8 cellular contexts compared by ENCODE assay signal in genomic region chr1:35268282-35269189, GRCh38. TPM values are rescaled to one million over a fixed set of nuclear protein-coding genes. Genes with fewer than 3 reads are reported as not detected.
DNase-seq lines count a peak whose midpoint lies in the region; ATAC-seq and TF ChIP-seq lines count a peak whose summit lies in the region.

Gene ZMYM4, plus strand, starts transcription at chr1:35268709. Its CDS starts 338 bp downstream, at chr1:35269047.

- TF ChIP-seq POLR2A in HCT116 (IDR thresholded peaks at IDR 0.05; ENCODE audit: borderline replicate concordance, extremely low read depth, insufficient read depth, insufficient read length) = no peak
- peak in 1 of 2 donors; percentile 21 for TF ChIP-seq POLR2A in suprapubic skin (IDR thresholded peaks at IDR 0.05)

- H2AFZ ChIP-seq in HCT116 (ENCODE audit: low read depth, low read length, poor library complexity, severe bottlenecking) (peak within 1 kb of the TSS; percentile 6), SK-N-SH (ENCODE audit: low read depth) (peak within 1 kb of the TSS; percentile 95)

- CTCF ChIA-PET in HCT116 (lab: Charles Lee) (no interaction called here), SK-N-SH (lab: Yijun Ruan, JAX) (interaction anchor here (0.6 to 0.9 kb wide), 3 partner anchors 47 to 1576 kb away, joined by 3 to 4 read pairs (median 3); no protein-coding TSS in a partner anchor)

- TF ChIP-seq RAD21 in HCT116 (IDR thresholded peaks at IDR 0.05; ENCODE audit: low read depth) (no peak), SK-N-SH (IDR thresholded peaks at IDR 0.05; ENCODE audit: low read length) (no peak)

- POLR2A ChIA-PET in HCT116 (lab: Charles Lee) (interaction anchor here (1.2 kb wide), 1 partner anchor 11 kb away, joined by 3 read pairs; no protein-coding TSS in a partner anchor), SK-N-SH (lab: Yijun Ruan, JAX) (interaction anchor here (0.6 to 1.6 kb wide), 3 partner anchors 10 to 662 kb away, joined by 3 to 8 read pairs (median 4); partner anchors contain the start of gene SFPQ)

- H3K4me1 ChIP-seq in HCT116 (ENCODE audit: control insufficient read depth in 1 of 2, insufficient read depth in 2 of 2, low read length in 2 of 2) = peaks cover 4 to 17% of the 10 kb centered on the region in 2 experiments; a peak in 3 of 4 replicates
- peaks cover 4% of the 10 kb centered on the region in 2 experiments; a peak in 3 of 4 replicates for H3K4me1 ChIP-seq in SK-N-SH (ENCODE audit: control insufficient read depth in 1 of 2, insufficient read depth in 2 of 2, low read depth in 1 of 2, low read length in 1 of 2)
- H3K4me1 ChIP-seq in suprapubic skin = peaks cover 36% of the 10 kb centered on the region

- H3K4me2 ChIP-seq in HCT116 (ENCODE audit: low read length) = peak within 1 kb of the TSS; percentile 86
- H3K4me2 ChIP-seq in SK-N-SH = peak within 1 kb of the TSS; percentile 81

- ATAC-seq in HCT116 = peak; percentile 96

- no peaks in the 10 kb centered on the region for H3F3A ChIP-seq in SK-N-SH (replicated peaks; ENCODE audit: insufficient read depth)

- peak; percentile 95 for DNase-seq in GDM1 (lab: John Stamatoyannopoulos, UW)
- DNase-seq in HCT116 (ENCODE audit: low read depth, low spot score) = peak; percentile 98
- peak; percentile 98 for DNase-seq in MV-4-11 (lab: John Stamatoyannopoulos, UW)
- peak; percentile 98 for DNase-seq in SK-N-SH
- DNase-seq in activated naive CD4-positive, alpha-beta T cell treated with anti-CD3 and anti-CD28 coated beads, Interleukin-2, amount 50 U/mL, for 16 hours = peak; percentile 92
- DNase-seq in globus pallidus (ENCODE audit: low spot score) = peak; percentile 89
- peak; percentile 8 to 94 (median 82) for DNase-seq in nucleus accumbens (lab: John Stamatoyannopoulos, UW)
- peak; percentile 93 to 95 for DNase-seq in suprapubic skin (ENCODE audit: low spot score in 2 of 2)

- H3K9me3 ChIP-seq in HCT116 (ENCODE audit: control insufficient read depth in 1 of 2, insufficient read depth in 1 of 2, low read depth in 1 of 2, low read length in 2 of 2) (no peaks in the 10 kb centered on the region), SK-N-SH (no peaks in the 10 kb centered on the region), suprapubic skin (no peaks in the 10 kb centered on the region)

- H3K79me2 ChIP-seq in HCT116 (ENCODE audit: insufficient read depth, low read length) (peaks cover 48% of the 10 kb centered on the region), SK-N-SH (ENCODE audit: insufficient read depth) (peaks cover 50% of the 10 kb centered on the region)

- peaks cover 4% of the 10 kb centered on the region; the same call in 1 of the 2 replicates for H3K9me2 ChIP-seq in HCT116 (ENCODE audit: insufficient read depth)
- H3K9me2 ChIP-seq in SK-N-SH = no peaks in the 10 kb centered on the region

- RAD21 ChIA-PET in HCT116 (lab: Charles Lee; ENCODE audit: low non-redundant PET in 1 of 2, low total read pairs in 2 of 2, uncharacterized antibody in 2 of 2, unreplicated experiment in 2 of 2) = no interaction called here

- H3K4me3 ChIP-seq in HCT116 (replicated peaks in 1 of 2; ENCODE audit: low read depth in 1 of 2, low read length in 2 of 2) (peak within 1 kb of the TSS; percentile 70 to 77), SK-N-SH (ENCODE audit: low read depth in 2 of 2, low read length in 1 of 2) (peak within 1 kb of the TSS; percentile 83 to 85), suprapubic skin (peak within 1 kb of the TSS; percentile 99)

- H3K27me3 ChIP-seq in HCT116 (ENCODE audit: insufficient read depth, low read length) = no peaks in the 10 kb centered on the region
- H3K27me3 ChIP-seq in SK-N-SH (ENCODE audit: insufficient read depth) = no peaks in the 10 kb centered on the region
- no peaks in the 10 kb centered on the region for H3K27me3 ChIP-seq in suprapubic skin

- no peaks in the 10 kb centered on the region for H3K36me3 ChIP-seq in HCT116 (ENCODE audit: control insufficient read depth in 1 of 2, insufficient read depth in 2 of 2, low read length in 2 of 2)
- peaks cover 2 to 6% of the 10 kb centered on the region in 2 experiments for H3K36me3 ChIP-seq in SK-N-SH (replicated peaks in 1 of 2; ENCODE audit: control insufficient read depth in 1 of 2, insufficient read depth in 2 of 2, low read length in 1 of 2)
- no peaks in the 10 kb centered on the region for H3K36me3 ChIP-seq in suprapubic skin

- TF ChIP-seq CTCF in HCT116 (IDR thresholded peaks at IDR 0.05 in 2 of 3, conservative IDR thresholded peaks at IDR 0.05 in 1 of 3; ENCODE audit: borderline replicate concordance in 1 of 3, insufficient read depth in 1 of 3, low read depth in 2 of 3, low read length in 2 of 3) = no peak
- no peak for TF ChIP-seq CTCF in SK-N-SH (IDR thresholded peaks at IDR 0.05)
- TF ChIP-seq CTCF in suprapubic skin (IDR thresholded peaks at IDR 0.05) = peak in 1 of 2 donors; percentile 15

- WGBS in SK-N-SH (ENCODE audit: low lambda C conversion rate) = 4% methylated on average over 31 of the region's 65 CpGs
- 6% methylated on average over 16 of the region's 65 CpGs for WGBS in suprapubic skin

- BruUV-seq in HCT116 (replicated peaks; lab: Mats Ljungman, UMichigan) = no TSS peak

- intact Hi-C loops in HCT116 (cut with micrococcal nuclease) = no loop called here

- H3K27ac ChIP-seq in HCT116 (ENCODE audit: low read depth, low read length) = peak within 1 kb of the TSS; percentile 78
- peak within 1 kb of the TSS; percentile 84 to 91 for H3K27ac ChIP-seq in SK-N-SH (ENCODE audit: low read depth in 2 of 2, low read length in 1 of 2)
- H3K27ac ChIP-seq in suprapubic skin = peak within 1 kb of the TSS; percentile 95

- peak within 1 kb of the TSS; percentile 89 for H3K9ac ChIP-seq in HCT116 (ENCODE audit: low read length)
- peak within 1 kb of the TSS; percentile 99 for H3K9ac ChIP-seq in SK-N-SH

- TF ChIP-seq EP300 in SK-N-SH (IDR thresholded peaks at IDR 0.05; ENCODE audit: borderline replicate concordance in 1 of 2, low read depth in 1 of 2, low read length in 1 of 2) (no peak), suprapubic skin (IDR thresholded peaks at IDR 0.05) (no peak)

- no peaks in the 10 kb centered on the region for H4K20me1 ChIP-seq in HCT116 (ENCODE audit: insufficient read depth)
- H4K20me1 ChIP-seq in SK-N-SH (ENCODE audit: insufficient read depth) = peaks cover 9% of the 10 kb centered on the region

TF ChIP-seq in HCT116, 20 proteins besides CTCF, POLR2A, EP300 and RAD21 (continues in another document):
- TF ChIP-seq ZNF274 (IDR thresholded peaks at IDR 0.05; ENCODE audit: low read depth, low read length) (no peak), EZH2phosphoT487 (IDR thresholded peaks at IDR 0.05; ENCODE audit: borderline replicate concordance) (no peak), YY1 (IDR thresholded peaks at IDR 0.05; ENCODE audit: extremely low read depth, insufficient replicate concordance, low read depth, low read length) (peak; percentile 94), ATF3 (IDR thresholded peaks at IDR 0.05) (no peak), POLR2AphosphoS5 (IDR thresholded peaks at IDR 0.05; ENCODE audit: low read depth, low read length) (peak; percentile 48; the same call in 1 of the 2 replicates), CEBPB (IDR thresholded peaks at IDR 0.05; ENCODE audit: low read depth) (no peak), ZFX (IDR thresholded peaks at IDR 0.05) (peak; percentile 91), TCF7L2 (IDR thresholded peaks at IDR 0.05; ENCODE audit: borderline replicate concordance, extremely low read depth, insufficient read depth, insufficient read length) (peak; percentile 75), SIN3A (IDR thresholded peaks at IDR 0.05; ENCODE audit: low read depth) (no peak; the same call in 1 of the 2 replicates)

TF ChIP-seq in SK-N-SH, 30 proteins besides CTCF, POLR2A, EP300 and RAD21 (continues in another document):
- TF ChIP-seq TCF12 (IDR thresholded peaks at IDR 0.05) (no peak), JUND (IDR thresholded peaks at IDR 0.05) (no peak), SIN3A (IDR thresholded peaks at IDR 0.05; ENCODE audit: borderline replicate concordance, low read depth, low read length) (no peak), RFX5 (IDR thresholded peaks at IDR 0.05; ENCODE audit: low read length) (no peak), MAX (IDR thresholded peaks at IDR 0.05; ENCODE audit: low read depth) (peak; percentile 80), YY1 (IDR thresholded peaks at IDR 0.05; ENCODE audit: low read depth) (peak; percentile 91), FOXJ3 (CRISPR knock-in tag; IDR thresholded peaks at IDR 0.05) (no peak), TEAD4 (IDR thresholded peaks at IDR 0.05; ENCODE audit: borderline replicate concordance, insufficient read depth) (0 out of 2 replicates have a peak, but pooled peaks have one; percentile 31), POLR2AphosphoS5 (IDR thresholded peaks at IDR 0.05; ENCODE audit: low read depth, low read length) (no peak), USF2 (IDR thresholded peaks at IDR 0.05; ENCODE audit: borderline replicate concordance, low read depth, low read length) (no peak), RXRA (IDR thresholded peaks at IDR 0.05; ENCODE audit: borderline replicate concordance, low read depth) (no peak), MXI1 (IDR thresholded peaks at IDR 0.05; ENCODE audit: low read depth, low read length) (no peak; the same call in 1 of the 2 replicates), PBX3 (IDR thresholded peaks at IDR 0.05) (peak; percentile 60)

RNA-seq across cellular contexts. Expression of gene ZMYM4, which starts in this region (rescaled TPM):
- total RNA-seq in HCT116 (2021; ENCODE audit: unreplicated experiment) = 58.0 TPM
- 11.9 and 17.6 TPM in 2 replicates for polyA plus RNA-seq in HCT116 (2012)
- polyA plus RNA-seq in SK-N-SH (2012; rRNA removed) = 12.2 and 16.1 TPM in 2 replicates
- 16.6 and 16.9 TPM in 2 replicates for polyA plus RNA-seq in SK-N-SH (2012; cell fraction: cytosol; rRNA removed)
- polyA plus RNA-seq in SK-N-SH (2012; cell fraction: nucleus; rRNA removed) = 11.2 and 25.1 TPM in 2 replicates
- 10 to 100 TPM; 16.9 to 43.0 (median 19.6) TPM for total RNA-seq in suprapubic skin

Comparison
In these comparisons a context has a peak if more than half of its experiments do, and no peak if none do; other contexts are left out.
1. Peak in every context shown above with its lines: DNase-seq, ATAC-seq, H3K4me3 ChIP-seq and H3K27ac ChIP-seq.